Comparison of ENCODE assay signal across 19 cellular contexts in genomic region chr10:77893386-77893785, GRCh38. TPM values are rescaled to one million over a fixed set of nuclear protein-coding genes. Genes with fewer than 3 reads are reported as not detected.
DNase-seq lines count a peak whose midpoint lies in the region; ATAC-seq and TF ChIP-seq lines count a peak whose summit lies in the region.
"Had no signal": no experiment of that assay in that cellular context is flagged by ENCODE, and none has a peak within 500 bp of the region (broad histone marks: within the 10 kb centered on the region; RNA-seq: fewer than 3 reads in every experiment).

No MANE protein-coding gene starts in this region.

- no peak for TF ChIP-seq CTCF in RWPE1 (conservative IDR thresholded peaks at IDR 0.05; ENCODE audit: low read depth)
- no peak for TF ChIP-seq CTCF in endodermal cell (conservative IDR thresholded peaks at IDR 0.05)
- TF ChIP-seq CTCF in neural progenitor cell (IDR thresholded peaks at IDR 0.05): no peak
- no peak for TF ChIP-seq CTCF in suprapubic skin (IDR thresholded peaks at IDR 0.05)

- H3F3A ChIP-seq in neural progenitor cell (ENCODE audit: low read depth): peaks cover 31% of the 10 kb centered on the region

- H3K4me1 Mint-ChIP-seq in endodermal cell (peaks cover 60% of the 10 kb centered on the region), neural progenitor cell (peaks cover 82% of the 10 kb centered on the region)

- peaks cover 19% of the 10 kb centered on the region for H3K4me1 ChIP-seq in endodermal cell (ENCODE audit: control insufficient read depth, insufficient read depth, low read length)
- H3K4me1 ChIP-seq in neural progenitor cell: peaks cover 45% of the 10 kb centered on the region
- H3K4me1 ChIP-seq in suprapubic skin: peaks cover 84% of the 10 kb centered on the region

- H3K27me3 ChIP-seq in endodermal cell (ENCODE audit: control insufficient read depth, insufficient read depth, low read length, poor library complexity, severe bottlenecking) (no peaks in the 10 kb centered on the region), neural progenitor cell (no peaks in the 10 kb centered on the region), suprapubic skin (no peaks in the 10 kb centered on the region)

- no peaks in the 10 kb centered on the region for H3K9me3 Mint-ChIP-seq in endodermal cell
- H3K9me3 Mint-ChIP-seq in neural progenitor cell: no peaks in the 10 kb centered on the region

- no peaks in the 10 kb centered on the region for H3K27me3 Mint-ChIP-seq in endodermal cell (ENCODE audit: insufficient read depth)
- peaks cover 7% of the 10 kb centered on the region for H3K27me3 Mint-ChIP-seq in neural progenitor cell (ENCODE audit: insufficient read depth, low read depth)

- H3K4me3 Mint-ChIP-seq in endodermal cell (no peak overlapping the region), neural progenitor cell (no peak overlapping the region)

- CTCF ChIA-PET in RWPE1 (lab: Yijun Ruan, JAX): no interaction called here

- no peak overlapping the region for H3K4me2 ChIP-seq in neural progenitor cell

- TF ChIP-seq POLR2A in suprapubic skin (IDR thresholded peaks at IDR 0.05): no peak

- H3K9me3 ChIP-seq in endodermal cell (ENCODE audit: control insufficient read depth, low read length) (no peaks in the 10 kb centered on the region), neural progenitor cell (ENCODE audit: low read depth) (no peaks in the 10 kb centered on the region), suprapubic skin (no peaks in the 10 kb centered on the region)
- H3K9me3 ChIP-seq: HAP-1 had no signal

- no peaks in the 10 kb centered on the region for H3K36me3 Mint-ChIP-seq in endodermal cell (ENCODE audit: low read depth)
- H3K36me3 Mint-ChIP-seq in neural progenitor cell: no peaks in the 10 kb centered on the region

- H3K4me3 ChIP-seq in endodermal cell (ENCODE audit: low read length) (no peak overlapping the region), neural progenitor cell (no peak overlapping the region), suprapubic skin (no peak overlapping the region)
- H3K4me3 ChIP-seq: HAP-1 had no signal

- DNase-seq in RWPE1 (ENCODE audit: low spot score) (no peak), endodermal cell (no peak), neural progenitor cell (ENCODE audit: low spot score) (no peak), suprapubic skin (ENCODE audit: low spot score in 2 of 2) (no peak), Right ventricle myocardium superior (no peak), RKO (ENCODE audit: low spot score) (no peak), mucosa of gallbladder (ENCODE audit: low spot score) (no peak)
- DNase-seq: COR-L47, IMR-90, MV-4-11, NCI-H1417 treated with DMSO at 0.1 percent for 48 hours, NCI-H2029, NCI-H2171 treated with DMSO at 0.1 percent for 48 hours, NCI-H510A, NCI-H82 had no signal

- no peak overlapping the region for H2AFZ ChIP-seq in neural progenitor cell (replicated peaks)

- ATAC-seq in Right ventricle myocardium superior (ENCODE audit: poor library complexity) (no peak), GM19023 (IDR thresholded peaks at IDR 0.05; ENCODE audit: unreplicated experiment) (no peak)
- ATAC-seq: Panc1 had no signal

- H3K36me3 ChIP-seq in endodermal cell (ENCODE audit: control insufficient read depth, insufficient read depth, low read length) (no peaks in the 10 kb centered on the region), neural progenitor cell (no peaks in the 10 kb centered on the region), suprapubic skin (no peaks in the 10 kb centered on the region)
- H3K36me3 ChIP-seq: HAP-1 had no signal

- H4K20me1 ChIP-seq in neural progenitor cell (ENCODE audit: low read depth): peaks cover 87% of the 10 kb centered on the region

- peaks cover 92% of the 10 kb centered on the region for H3K79me2 ChIP-seq in neural progenitor cell (ENCODE audit: low read depth)

- intact Hi-C loops in Right ventricle myocardium superior (cut with DNase I): no loop called here

- H3K27ac ChIP-seq in RWPE1: peak overlapping the region; percentile 70
- H3K27ac ChIP-seq in endodermal cell (ENCODE audit: low read depth, low read length): no peak overlapping the region
- no peak overlapping the region for H3K27ac ChIP-seq in neural progenitor cell
- H3K27ac ChIP-seq in suprapubic skin: peak overlapping the region; percentile 36
- H3K27ac ChIP-seq: C4-2B had no signal

- TF ChIP-seq EP300 in suprapubic skin (IDR thresholded peaks at IDR 0.05): no peak

- H3K9ac ChIP-seq in endodermal cell (ENCODE audit: extremely low read depth, low read length, poor library complexity, severe bottlenecking): no peak overlapping the region
- H3K9ac ChIP-seq in neural progenitor cell: no peak overlapping the region

- POLR2A ChIA-PET in RWPE1 (lab: Yijun Ruan, JAX; ENCODE audit: low non-redundant PET): no interaction called here

- 91 to 98% methylated on average over 7 to 8 of the region's 8 CpGs for WGBS in endodermal cell (ENCODE audit: insufficient coverage in 1 of 2, insufficient read length in 1 of 2), 2 experiments
- 85% methylated on average over 8 of the region's 8 CpGs for WGBS in suprapubic skin

- H3K27ac Mint-ChIP-seq in endodermal cell (peak overlapping the region; percentile 86), neural progenitor cell (peak overlapping the region; percentile 34)

RNA-seq across cellular contexts. Expression of gene DLG5, which starts 33.2 kb away (rescaled TPM):
- total RNA-seq in endodermal cell: 10 to 100 TPM; 79.4 to 83.4 TPM
- polyA plus RNA-seq in endodermal cell (2013, experiment 1 of 2): 55.8 TPM
- 53.5 TPM for polyA plus RNA-seq in endodermal cell (2013, experiment 2 of 2)
- total RNA-seq in neural progenitor cell (ENCODE audit: low replicate concordance): 22.2 and 33.3 TPM in 2 replicates
- 100 to 1,000 TPM; 117 to 196 (median 147) TPM for total RNA-seq in suprapubic skin
- total RNA-seq in Right ventricle myocardium superior: 8.8 TPM
- 52.6 TPM for total RNA-seq in mucosa of gallbladder

Comparison
In these comparisons a context has a peak if more than half of its experiments do, and no peak if none do; other contexts are left out.
1. H3K27ac ChIP-seq: peak in RWPE1 (single experiment) and suprapubic skin (single experiment); none in endodermal cell (single experiment) and neural progenitor cell (single experiment).